In the genomic region with DNA sequence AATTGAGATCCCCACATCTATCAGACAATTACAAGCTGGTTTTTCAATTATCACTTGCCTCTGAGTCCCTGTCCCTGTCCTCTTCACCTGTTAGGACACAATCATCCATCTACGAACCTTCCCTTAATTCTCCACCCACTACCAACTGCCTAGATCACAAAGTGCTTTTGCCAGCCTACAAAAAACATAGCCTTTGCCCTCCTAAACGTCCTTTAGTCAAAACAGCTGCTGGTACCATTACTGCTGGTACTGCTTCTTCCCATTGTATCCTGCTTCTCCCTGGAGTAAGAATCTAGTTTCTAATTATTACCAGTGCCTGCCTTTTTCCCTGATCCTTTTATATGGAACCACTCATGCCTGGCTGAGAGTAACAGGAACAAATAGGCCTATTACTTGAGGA, we compare ENCODE assay signal across 26 cellular contexts.
A peak's percentile ranks its signal among the peaks of the same experiment; 100 is the strongest.
DNase-seq lines count a peak whose midpoint lies in the region; ATAC-seq and TF ChIP-seq lines count a peak whose summit lies in the region.
"Had no signal": no experiment of that assay in that cellular context is flagged by ENCODE, and none has a peak within 500 bp of the region (broad histone marks: within the 10 kb centered on the region; RNA-seq: fewer than 3 reads in every experiment).

No MANE protein-coding gene starts in this region.

- H3K14ac ChIP-seq in trophoblast cell (ENCODE audit: low read length), result no peak overlapping the region

- no peak overlapping the region for H3K27ac ChIP-seq in PC-3 (ENCODE audit: low read length)
- H3K27ac ChIP-seq in trophoblast cell (ENCODE audit: low read depth, low read length), result no peak overlapping the region
- H3K27ac ChIP-seq: A549, PC-9, SJCRH30 had no signal

- no peak overlapping the region for H3K18ac ChIP-seq in trophoblast cell (ENCODE audit: low read length)

- ATAC-seq in PC-3, result peak; percentile 31
- peak; percentile 20 for ATAC-seq in mucosa of descending colon
- no peak for ATAC-seq in HG03457 (IDR thresholded peaks at IDR 0.05; ENCODE audit: unreplicated experiment)
- ATAC-seq: A549; CD8-positive, alpha-beta T cell; Right ventricle myocardium inferior; SK-N-SH treated with all-trans-retinoic acid at 6 μM for 48 hours had no signal

- no peak overlapping the region for H3K4me2 ChIP-seq in PC-3 (ENCODE audit: low read length)
- H3K4me2 ChIP-seq in trophoblast cell (ENCODE audit: low read length), result no peak overlapping the region
- H3K4me2 ChIP-seq: A549, PC-9 had no signal

- no peaks in the 10 kb centered on the region for H4K20me1 ChIP-seq in PC-3 (ENCODE audit: low read length)

- H3K9me3 ChIP-seq in PC-3 (ENCODE audit: low read length) (no peaks in the 10 kb centered on the region), mucosa of descending colon (no peaks in the 10 kb centered on the region), trophoblast cell (ENCODE audit: insufficient read depth, low read depth, low read length) (no peaks in the 10 kb centered on the region)
- H3K9me3 ChIP-seq: A549, SJCRH30 had no signal

- intact Hi-C loops in PC-3 (cut with micrococcal nuclease), result no loop called here
- intact Hi-C loops in dendritic cell treated with granulocyte-macrophage colony-stimulating factor and Interleukin-4, amounts not matched to agents 40 ng/mL and 50 ng/mL, for 4 days (cut with micrococcal nuclease), result no loop called here
- intact Hi-C loops in mucosa of descending colon (cut with DNase I, micrococcal nuclease), result no loop called here

- H2BK12ac ChIP-seq in trophoblast cell (ENCODE audit: low read length), result no peak overlapping the region

- H4K91ac ChIP-seq in trophoblast cell (ENCODE audit: low read depth, low read length), result no peak overlapping the region

- peak overlapping the region; percentile 5 for H3K27ac Mint-ChIP-seq in dendritic cell treated with granulocyte-macrophage colony-stimulating factor and Interleukin-4, amounts not matched to agents 40 ng/mL and 50 ng/mL, for 4 days
- H3K27ac Mint-ChIP-seq: CD8-positive, alpha-beta T cell had no signal

- H3K4ac ChIP-seq in trophoblast cell (ENCODE audit: low read depth, low read length), result no peak overlapping the region

- TF ChIP-seq CTCF in PC-3 (conservative IDR thresholded peaks at IDR 0.05; ENCODE audit: low read depth, low read length) (no peak), mucosa of descending colon (IDR thresholded peaks at IDR 0.05) (no peak)

- POLR2A ChIA-PET in PC-3 (lab: Charles Lee; ENCODE audit: unreplicated experiment), result no interaction called here

- no peak overlapping the region for H4K12ac ChIP-seq in trophoblast cell (ENCODE audit: low read depth, low read length)

- H3F3A ChIP-seq in PC-3 (ENCODE audit: low read length, unreplicated experiment), result no peaks in the 10 kb centered on the region

- no peaks in the 10 kb centered on the region for H3K27me3 Mint-ChIP-seq in dendritic cell treated with granulocyte-macrophage colony-stimulating factor and Interleukin-4, amounts not matched to agents 40 ng/mL and 50 ng/mL, for 4 days

- no peak overlapping the region for H3K4me3 Mint-ChIP-seq in dendritic cell treated with granulocyte-macrophage colony-stimulating factor and Interleukin-4, amounts not matched to agents 40 ng/mL and 50 ng/mL, for 4 days
- H3K4me3 Mint-ChIP-seq: CD8-positive, alpha-beta T cell had no signal

- H3K4me3 ChIP-seq in PC-3 (ENCODE audit: low read length), result no peak overlapping the region
- no peak overlapping the region for H3K4me3 ChIP-seq in mucosa of descending colon
- no peak overlapping the region for H3K4me3 ChIP-seq in trophoblast cell (ENCODE audit: low read depth, low read length)
- H3K4me3 ChIP-seq: A549, PC-9, SJCRH30 had no signal

- H3K27me3 ChIP-seq in PC-3 (ENCODE audit: low read length) (no peaks in the 10 kb centered on the region), trophoblast cell (ENCODE audit: insufficient read depth, low read length) (no peaks in the 10 kb centered on the region)
- H3K27me3 ChIP-seq: SJCRH30 had no signal

- H2BK5ac ChIP-seq in trophoblast cell (ENCODE audit: low read depth, low read length, poor library complexity), result no peak overlapping the region

- WGBS in trophoblast cell (ENCODE audit: extremely low coverage, insufficient coverage, insufficient read length), result no CpG with 5 or more reads among the region's 2 CpGs

- no peak overlapping the region for H3K9ac ChIP-seq in PC-3 (ENCODE audit: low read length)
- H3K9ac ChIP-seq in trophoblast cell (ENCODE audit: low read length), result no peak overlapping the region

- no peak overlapping the region for H2AK5ac ChIP-seq in trophoblast cell (ENCODE audit: low read length)

- peaks cover 53% of the 10 kb centered on the region for H3K36me3 Mint-ChIP-seq in dendritic cell treated with granulocyte-macrophage colony-stimulating factor and Interleukin-4, amounts not matched to agents 40 ng/mL and 50 ng/mL, for 4 days (ENCODE audit: low read depth)
- H3K36me3 Mint-ChIP-seq: CD8-positive, alpha-beta T cell had no signal

- CTCF ChIA-PET in PC-3 (lab: Charles Lee), result no interaction called here

- H3K79me1 ChIP-seq in trophoblast cell (ENCODE audit: low read length), result no peaks in the 10 kb centered on the region

- H2AFZ ChIP-seq in PC-3 (ENCODE audit: low read length), result no peak overlapping the region
- no peak overlapping the region for H2AFZ ChIP-seq in trophoblast cell (ENCODE audit: insufficient read depth, low read length, poor library complexity)
- H2AFZ ChIP-seq: PC-9 had no signal

- no peak overlapping the region for H2BK120ac ChIP-seq in trophoblast cell (ENCODE audit: insufficient read depth, low read length, poor library complexity)

- H3K4me1 Mint-ChIP-seq in dendritic cell treated with granulocyte-macrophage colony-stimulating factor and Interleukin-4, amounts not matched to agents 40 ng/mL and 50 ng/mL, for 4 days (ENCODE audit: low read depth), result peaks cover 12% of the 10 kb centered on the region

- no peaks in the 10 kb centered on the region for H3K79me2 ChIP-seq in PC-3 (ENCODE audit: low read length)
- H3K79me2 ChIP-seq in trophoblast cell (ENCODE audit: control insufficient read depth, insufficient read depth, low read length, poor library complexity), result no peaks in the 10 kb centered on the region

- H3K4me1 ChIP-seq in PC-3 (ENCODE audit: insufficient read depth, low read length), result peaks cover 5% of the 10 kb centered on the region; the same call in 1 of the 2 replicates
- no peaks in the 10 kb centered on the region for H3K4me1 ChIP-seq in mucosa of descending colon (ENCODE audit: low read depth)
- no peaks in the 10 kb centered on the region for H3K4me1 ChIP-seq in trophoblast cell (ENCODE audit: control insufficient read depth in 1 of 2, insufficient read depth in 2 of 2, low read length in 2 of 2)
- H3K4me1 ChIP-seq: A549, SJCRH30 had no signal

- H4K8ac ChIP-seq in trophoblast cell (ENCODE audit: low read depth, low read length), result no peak overlapping the region

- H3K23ac ChIP-seq in trophoblast cell (ENCODE audit: low read length), result no peak overlapping the region

- H3K36me3 ChIP-seq in PC-3 (ENCODE audit: low read depth, low read length) (no peaks in the 10 kb centered on the region), mucosa of descending colon (ENCODE audit: low read depth) (no peaks in the 10 kb centered on the region), trophoblast cell (ENCODE audit: control insufficient read depth in 1 of 2, insufficient read depth in 2 of 2, low read length in 2 of 2) (no peaks in the 10 kb centered on the region)
- H3K36me3 ChIP-seq: SJCRH30 had no signal

- H3K9me3 Mint-ChIP-seq in dendritic cell treated with granulocyte-macrophage colony-stimulating factor and Interleukin-4, amounts not matched to agents 40 ng/mL and 50 ng/mL, for 4 days, result no peaks in the 10 kb centered on the region
- H3K9me3 Mint-ChIP-seq: CD8-positive, alpha-beta T cell had no signal

- no TSS peak for BruUV-seq in PC-3 (replicated peaks; lab: Mats Ljungman, UMichigan)

- no peaks in the 10 kb centered on the region for H3K9me2 ChIP-seq in PC-3 (replicated peaks; ENCODE audit: low read length)

- no peak for DNase-seq in PC-3
- no peak for DNase-seq in mucosa of descending colon
- DNase-seq in trophoblast cell, result peak; percentile 4 to 59
- no peak for DNase-seq in islet precursor cell
- DNase-seq in NCI-H1694 treated with DMSO at 0.1 percent for 48 hours (lab: John Stamatoyannopoulos, UW), result no peak
- DNase-seq: C1 segment of cervical spinal cord; CD8-positive, alpha-beta T cell; DMS 273 treated with DMSO at 0.1 percent for 48 hours; DND-41; H7; KBM-7; MV-4-11; NCI-H1105; NCI-H1436 treated with DMSO at 0.1 percent for 48 hours; NCI-H2107; NCI-H446 treated with DMSO at 0.1 percent for 48 hours; NCI-H526; NCI-H82; NK-92 treated with Interleukin-12 subunit alpha and Interleukin-12 subunit beta, amount 100 ng/mL, for 24 hours; PC-9; SJCRH30 had no signal

Comparison
In these comparisons a context has a peak if more than half of its experiments do, and no peak if none do; other contexts are left out.
1. DNase-seq: peak in trophoblast cell (2 of 2); none in PC-3 (single experiment), mucosa of descending colon (0 of 3), islet precursor cell (single experiment) and NCI-H1694 treated with DMSO at 0.1 percent for 48 hours (single experiment).